1 cellular context compared by ENCODE assay signal in genomic region chr1:89821322-89822108, GRCh38.
TF ChIP-seq lines count a peak whose summit lies in the region.

No MANE protein-coding gene starts in this region.

TF ChIP-seq in WTC11, 78 proteins besides CTCF, POLR2A, EP300 and RAD21 (continued from another document):
- TF ChIP-seq AFF4 (CRISPR knock-in tag; IDR thresholded peaks at IDR 0.05; ENCODE audit: borderline replicate concordance) (0 out of 2 replicates have a peak, but pooled peaks have one; percentile 59), CBFB (CRISPR knock-in tag; IDR thresholded peaks at IDR 0.05; ENCODE audit: low read depth) (no peak), MLX (CRISPR knock-in tag; IDR thresholded peaks at IDR 0.05) (no peak), ZNF281 (CRISPR knock-in tag; IDR thresholded peaks at IDR 0.05) (no peak), SOX15 (CRISPR knock-in tag; IDR thresholded peaks at IDR 0.05) (no peak), NR1H2 (CRISPR knock-in tag; IDR thresholded peaks at IDR 0.05) (no peak), ZBTB43 (CRISPR knock-in tag; IDR thresholded peaks at IDR 0.05) (no peak), ZNF232 (CRISPR knock-in tag; IDR thresholded peaks at IDR 0.05) (no peak), MAX (CRISPR knock-in tag; IDR thresholded peaks at IDR 0.05) (no peak), ETV6 (CRISPR knock-in tag; IDR thresholded peaks at IDR 0.05) (no peak; the same call in 1 of the 2 replicates), HMGXB4 (CRISPR knock-in tag; IDR thresholded peaks at IDR 0.05) (peak; percentile 37; the same call in 1 of the 2 replicates), OVOL2 (CRISPR knock-in tag; IDR thresholded peaks at IDR 0.05; ENCODE audit: borderline replicate concordance) (no peak), FOXJ3 (CRISPR knock-in tag; IDR thresholded peaks at IDR 0.05; ENCODE audit: borderline replicate concordance) (no peak), NFYB (CRISPR knock-in tag; conservative IDR thresholded peaks at IDR 0.05; ENCODE audit: low read depth) (no peak), E2F5 (CRISPR knock-in tag; IDR thresholded peaks at IDR 0.05) (no peak), MYBL2 (CRISPR knock-in tag; IDR thresholded peaks at IDR 0.05) (peak; percentile 23; the same call in 1 of the 2 replicates), NR3C1 (CRISPR knock-in tag; conservative IDR thresholded peaks at IDR 0.05; ENCODE audit: low read depth) (no peak), TCF7 (CRISPR knock-in tag; IDR thresholded peaks at IDR 0.05; ENCODE audit: low read depth) (no peak), ESRRA (CRISPR knock-in tag; IDR thresholded peaks at IDR 0.05; ENCODE audit: borderline replicate concordance) (no peak), ZSCAN18 (CRISPR knock-in tag; IDR thresholded peaks at IDR 0.05) (no peak), PRDM15 (CRISPR knock-in tag; IDR thresholded peaks at IDR 0.05) (no peak), ZNF512 (CRISPR knock-in tag; IDR thresholded peaks at IDR 0.05; ENCODE audit: borderline replicate concordance) (no peak), ATF2 (CRISPR knock-in tag; IDR thresholded peaks at IDR 0.05; ENCODE audit: borderline replicate concordance, low read depth) (no peak), ZNF121 (CRISPR knock-in tag; IDR thresholded peaks at IDR 0.05) (peak; percentile 85), JUN (CRISPR knock-in tag; IDR thresholded peaks at IDR 0.05) (no peak)
